Comparison of ENCODE assay signal across 6 cellular contexts in the genomic region with DNA sequence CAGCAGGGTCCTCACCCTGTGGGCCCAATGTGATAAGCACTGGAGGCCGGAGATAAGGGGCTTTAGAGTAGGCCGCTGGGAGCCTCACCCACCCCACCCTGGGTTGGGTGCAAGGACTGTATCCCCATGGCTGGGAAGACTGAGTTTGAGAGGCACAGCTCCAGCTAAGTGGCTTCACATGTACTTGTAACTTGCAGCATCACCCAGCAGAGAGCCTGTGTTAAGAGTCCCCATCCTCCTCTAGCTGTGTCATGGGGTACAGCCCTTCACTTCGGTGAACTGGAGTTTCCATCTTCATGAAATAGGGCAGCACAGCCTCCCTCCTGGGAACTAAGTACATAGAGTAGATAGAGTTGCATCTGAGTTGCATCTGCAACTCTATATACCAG. TPM values are rescaled to one million over a fixed set of nuclear protein-coding genes. Genes with fewer than 3 reads are reported as not detected.
DNase-seq lines count a peak whose midpoint lies in the region; ATAC-seq, FAIRE-seq and TF ChIP-seq lines count a peak whose summit lies in the region.

No MANE protein-coding gene starts in this region.

- no peaks in the 10 kb centered on the region for H3K27me3 ChIP-seq in keratinocyte (ENCODE audit: control insufficient read depth, extremely low read depth, insufficient read depth, low read length)

- no peak for DNase-seq in AG10803 (ENCODE audit: low read depth)
- no peak for DNase-seq in SK-N-MC (ENCODE audit: low read depth, low spot score)
- DNase-seq in keratinocyte (ENCODE audit: low read depth, low spot score): no peak
- DNase-seq in Kasumi-1 (lab: John Stamatoyannopoulos, UW): no peak
- no peak for DNase-seq in dermis blood vessel endothelial cell

- TF ChIP-seq CTCF in AG10803 (conservative IDR thresholded peaks at IDR 0.05; ENCODE audit: low read length) (no peak), keratinocyte (optimal IDR thresholded peaks at IDR 0.05 in 1 of 3, IDR thresholded peaks at IDR 0.05 in 1 of 3, conservative IDR thresholded peaks at IDR 0.05 in 1 of 3; ENCODE audit: extremely low read depth in 1 of 3, insufficient read depth in 2 of 3, low read length in 3 of 3) (no peak)

- H3K9me1 ChIP-seq in keratinocyte (ENCODE audit: control insufficient read depth, extremely low read depth, insufficient read depth, low read length): no peaks in the 10 kb centered on the region

- H3K36me3 ChIP-seq in SK-N-MC (ENCODE audit: insufficient read depth, low read length) (peaks cover 16% of the 10 kb centered on the region), keratinocyte (ENCODE audit: control insufficient read depth in 2 of 2, extremely low read depth in 1 of 2, insufficient read depth in 2 of 2, low read length in 2 of 2) (peaks cover 4 to 9% of the 10 kb centered on the region in 2 experiments)

- no peak overlapping the region for H2AFZ ChIP-seq in keratinocyte (ENCODE audit: control insufficient read depth, low read length)

- H3K9me3 ChIP-seq in SK-N-MC (ENCODE audit: low read depth, low read length) (no peaks in the 10 kb centered on the region), keratinocyte (ENCODE audit: control insufficient read depth, low read depth, low read length) (no peaks in the 10 kb centered on the region)

- H3K4me1 ChIP-seq in keratinocyte (ENCODE audit: control insufficient read depth, extremely low read depth, insufficient read depth, low read length): peaks cover 27% of the 10 kb centered on the region

- FAIRE-seq in keratinocyte (lab: Jason Lieb, UNC): no peak

- peak overlapping the region; percentile 94 for H3K4me2 ChIP-seq in keratinocyte (ENCODE audit: control insufficient read depth, extremely low read depth, insufficient read depth, low read depth, low read length)

- no peak for ATAC-seq in GM21390 (IDR thresholded peaks at IDR 0.05; ENCODE audit: unreplicated experiment)

- dilution Hi-C loops in keratinocyte (cut with MboI; ENCODE audit: extremely low pct_ligation_motif_present, low sequenced_read_pairs): no loop called here

- peaks cover 13% of the 10 kb centered on the region for H3K79me2 ChIP-seq in keratinocyte (ENCODE audit: control insufficient read depth, insufficient read depth, low read length)

- H3K4me3 ChIP-seq in AG10803 (ENCODE audit: low read length) (peak overlapping the region; percentile 86), SK-N-MC (peak overlapping the region; percentile 97), keratinocyte (ENCODE audit: control insufficient read depth in 2 of 3, extremely low read depth in 1 of 3, insufficient read depth in 2 of 3, low read depth in 1 of 3, low read length in 3 of 3) (peak overlapping the region; percentile 87 to 95 (median 92))

- H3K9ac ChIP-seq in SK-N-MC (ENCODE audit: insufficient read length) (peak overlapping the region; percentile 90), keratinocyte (ENCODE audit: control insufficient read depth, extremely low read depth, insufficient read depth, low read length) (peak overlapping the region; percentile 89)

- H3K27ac ChIP-seq in SK-N-MC: no peak overlapping the region
- peak overlapping the region; percentile 52 for H3K27ac ChIP-seq in keratinocyte (ENCODE audit: control insufficient read depth, insufficient read depth, low read length)

- no peaks in the 10 kb centered on the region for H4K20me1 ChIP-seq in keratinocyte (ENCODE audit: control insufficient read depth, extremely low read depth, insufficient read depth, low read length)

RNA-seq across cellular contexts. Expression of gene PRDX2, which starts 1.3 kb away (rescaled TPM):
- polyA plus RNA-seq in keratinocyte: 119 to 301 TPM (median 154 TPM) in 3 replicates
- 34.9 TPM for polyA plus RNA-seq in keratinocyte (2011; ENCODE audit: low read depth)
- 183 and 286 TPM in 2 replicates for polyA plus RNA-seq in keratinocyte (2011; cell fraction: cytosol; rRNA removed)
- polyA plus RNA-seq in keratinocyte (2011; cell fraction: nucleus; rRNA removed): 144 and 162 TPM in 2 replicates
- 185 and 240 TPM in 2 replicates for polyA plus RNA-seq in keratinocyte (2012; ENCODE audit: low replicate concordance)
- polyA minus RNA-seq in keratinocyte: 153 to 398 TPM (median 161 TPM) in 3 replicates
- polyA minus RNA-seq in keratinocyte (2011; cell fraction: cytosol; rRNA and poly(A)+ RNA removed): 196 TPM
- polyA minus RNA-seq in keratinocyte (2011; cell fraction: nucleus; rRNA and poly(A)+ RNA removed): 47.3 and 53.6 TPM in 2 replicates
- total RNA-seq in dermis blood vessel endothelial cell: 214 and 278 TPM in 2 replicates

RNA-seq across cellular contexts. Expression of gene THSD8, which starts 1.5 kb away (rescaled TPM):
- 0.41 to 6.6 TPM (median 2.9 TPM) in 3 replicates for polyA plus RNA-seq in keratinocyte
- not detected for polyA plus RNA-seq in keratinocyte (2011; ENCODE audit: low read depth)
- 2.9 and 4.9 TPM in 2 replicates for polyA plus RNA-seq in keratinocyte (2011; cell fraction: cytosol; rRNA removed)
- 1.3 and 2.0 TPM in 2 replicates for polyA plus RNA-seq in keratinocyte (2011; cell fraction: nucleus; rRNA removed)
- polyA plus RNA-seq in keratinocyte (2012; ENCODE audit: low replicate concordance): 2.6 and 8.7 TPM in 2 replicates
- 2.4 to 10.5 TPM (median 4.4 TPM) in 3 replicates for polyA minus RNA-seq in keratinocyte
- not detected for polyA minus RNA-seq in keratinocyte (2011; cell fraction: cytosol; rRNA and poly(A)+ RNA removed)
- not detected in 2 replicates for polyA minus RNA-seq in keratinocyte (2011; cell fraction: nucleus; rRNA and poly(A)+ RNA removed)
- 0.23 TPM in 1 of 2 replicates, not detected in the other for total RNA-seq in dermis blood vessel endothelial cell

RNA-seq across cellular contexts. Expression of gene RNASEH2A, which starts 6.0 kb away (rescaled TPM):
- polyA plus RNA-seq in keratinocyte: 12.7 to 32.5 TPM (median 19.7 TPM) in 3 replicates
- polyA plus RNA-seq in keratinocyte (2011; ENCODE audit: low read depth): 7.9 TPM
- polyA plus RNA-seq in keratinocyte (2011; cell fraction: cytosol; rRNA removed): 6.9 and 11.9 TPM in 2 replicates
- polyA plus RNA-seq in keratinocyte (2011; cell fraction: nucleus; rRNA removed): 9.2 and 9.7 TPM in 2 replicates
- polyA plus RNA-seq in keratinocyte (2012; ENCODE audit: low replicate concordance): 5.0 and 21.3 TPM in 2 replicates
- 12.2 to 23.4 TPM (median 19.4 TPM) in 3 replicates for polyA minus RNA-seq in keratinocyte
- 43.7 TPM for polyA minus RNA-seq in keratinocyte (2011; cell fraction: cytosol; rRNA and poly(A)+ RNA removed)
- 3.6 and 5.5 TPM in 2 replicates for polyA minus RNA-seq in keratinocyte (2011; cell fraction: nucleus; rRNA and poly(A)+ RNA removed)
- total RNA-seq in dermis blood vessel endothelial cell: 19.6 and 45.6 TPM in 2 replicates

RNA-seq across cellular contexts. Expression of gene JUNB, which starts 9.1 kb away (rescaled TPM):
- polyA plus RNA-seq in keratinocyte: 34.9 to 85.1 TPM (median 40.8 TPM) in 3 replicates
- 87.3 TPM for polyA plus RNA-seq in keratinocyte (2011; ENCODE audit: low read depth)
- 13.1 and 47.4 TPM in 2 replicates for polyA plus RNA-seq in keratinocyte (2011; cell fraction: cytosol; rRNA removed)
- polyA plus RNA-seq in keratinocyte (2011; cell fraction: nucleus; rRNA removed): 62.8 and 88.1 TPM in 2 replicates
- 52.4 and 163 TPM in 2 replicates for polyA plus RNA-seq in keratinocyte (2012; ENCODE audit: low replicate concordance)
- 11.0 to 22.5 TPM (median 12.4 TPM) in 3 replicates for polyA minus RNA-seq in keratinocyte
- 133 TPM for polyA minus RNA-seq in keratinocyte (2011; cell fraction: cytosol; rRNA and poly(A)+ RNA removed)
- polyA minus RNA-seq in keratinocyte (2011; cell fraction: nucleus; rRNA and poly(A)+ RNA removed): 57.9 and 81.1 TPM in 2 replicates
- total RNA-seq in dermis blood vessel endothelial cell: 61.1 and 151 TPM in 2 replicates

RNA-seq across cellular contexts. Expression of gene HOOK2, which starts 25.0 kb away (rescaled TPM):
- 19.0 to 27.4 TPM (median 21.9 TPM) in 3 replicates for polyA plus RNA-seq in keratinocyte
- 61.4 TPM for polyA plus RNA-seq in keratinocyte (2011; ENCODE audit: low read depth)
- 8.9 and 15.2 TPM in 2 replicates for polyA plus RNA-seq in keratinocyte (2011; cell fraction: cytosol; rRNA removed)
- polyA plus RNA-seq in keratinocyte (2011; cell fraction: nucleus; rRNA removed): 98.6 and 127 TPM in 2 replicates
- 31.3 and 34.6 TPM in 2 replicates for polyA plus RNA-seq in keratinocyte (2012; ENCODE audit: low replicate concordance)
- 13.1 to 23.2 TPM (median 16.5 TPM) in 3 replicates for polyA minus RNA-seq in keratinocyte
- polyA minus RNA-seq in keratinocyte (2011; cell fraction: cytosol; rRNA and poly(A)+ RNA removed): 9.2 TPM
- polyA minus RNA-seq in keratinocyte (2011; cell fraction: nucleus; rRNA and poly(A)+ RNA removed): 14.9 and 26.8 TPM in 2 replicates
- 12.1 and 14.8 TPM in 2 replicates for total RNA-seq in dermis blood vessel endothelial cell
